Comparison of ENCODE assay signal across 15 cellular contexts in genomic region chr2:23943666-23944065, GRCh38. TPM values are rescaled to one million over a fixed set of nuclear protein-coding genes. Genes with fewer than 3 reads are reported as not detected.
DNase-seq lines count a peak whose midpoint lies in the region; ATAC-seq and TF ChIP-seq lines count a peak whose summit lies in the region.
"Had no signal": no experiment of that assay in that cellular context is flagged by ENCODE, and none has a peak within 500 bp of the region (broad histone marks: within the 10 kb centered on the region; RNA-seq: fewer than 3 reads in every experiment).

No MANE protein-coding gene starts in this region.

- no peak overlapping the region for H3K4me2 ChIP-seq in mammary epithelial cell (ENCODE audit: insufficient read depth, low read depth, low read length)
- H3K4me2 ChIP-seq: GM23338 had no signal

- H3K4me3 Mint-ChIP-seq in neural crest cell, result peak overlapping the region; percentile 77
- H3K4me3 Mint-ChIP-seq: CD14-positive monocyte had no signal

- no TSS peak for BruUV-seq in mammary epithelial cell (replicated peaks; lab: Mats Ljungman, UMichigan)

- peaks cover 5% of the 10 kb centered on the region for H3K36me3 Mint-ChIP-seq in neural crest cell (ENCODE audit: low read depth)

- H3K4me1 Mint-ChIP-seq in neural crest cell, result peaks cover 51% of the 10 kb centered on the region

- H2AFZ ChIP-seq in mammary epithelial cell (ENCODE audit: low read depth, low read length), result no peak overlapping the region
- H2AFZ ChIP-seq: GM23338 had no signal

- DNase-seq in breast epithelium (ENCODE audit: low spot score in 2 of 2) (no peak), mammary epithelial cell (no peak), neural crest cell (ENCODE audit: low read depth, low spot score) (no peak), left lung (no peak), NCI-H345 (lab: John Stamatoyannopoulos, UW) (no peak)
- DNase-seq: Caco-2; CD8-positive, alpha-beta memory T cell; DND-41; GF-D8; H7 had no signal

- dilution Hi-C loops in mammary epithelial cell (cut with HindIII; ENCODE audit: low sequenced_read_pairs), result no loop called here

- intact Hi-C loops in breast epithelium (cut with DNase I; ENCODE audit: low total_unique reads) (no loop called here), mammary epithelial cell (cut with micrococcal nuclease) (loop anchor here (5.0 kb wide), 2 partner anchors 116 to 139 kb away; partner anchors contain the start of gene TP53I3), left lung (cut with DNase I) (no loop called here)

- H3K27ac ChIP-seq in breast epithelium, result peak overlapping the region; percentile 28 to 65
- no peak overlapping the region for H3K27ac ChIP-seq in mammary epithelial cell (ENCODE audit: insufficient read depth, low read depth, low read length)
- peak overlapping the region; percentile 20 for H3K27ac ChIP-seq in angular gyrus (ENCODE audit: low read depth, low read length)
- H3K27ac ChIP-seq in left lung, result no peak overlapping the region
- H3K27ac ChIP-seq: 22Rv1 had no signal

- TF ChIP-seq CTCF in breast epithelium (IDR thresholded peaks at IDR 0.05) (no peak), mammary epithelial cell (conservative IDR thresholded peaks at IDR 0.05 in 1 of 2, IDR thresholded peaks at IDR 0.05 in 1 of 2; ENCODE audit: extremely low read depth in 1 of 2, insufficient read depth in 1 of 2, low read depth in 1 of 2, low read length in 2 of 2) (no peak), neural crest cell (conservative IDR thresholded peaks at IDR 0.05) (no peak), left lung (IDR thresholded peaks at IDR 0.05) (no peak)

- H3K27me3 Mint-ChIP-seq in neural crest cell (ENCODE audit: low read depth), result no peaks in the 10 kb centered on the region

- no peak overlapping the region for H3K27ac Mint-ChIP-seq in neural crest cell (ENCODE audit: unreplicated experiment)
- H3K27ac Mint-ChIP-seq: CD14-positive monocyte, GM23338 had no signal

- no peaks in the 10 kb centered on the region for H4K20me1 ChIP-seq in mammary epithelial cell (ENCODE audit: insufficient read depth, low read length)

- WGBS in mammary epithelial cell (ENCODE audit: low coverage, missing lambda C conversion rate), result 100% methylated on average over 11 of the region's 11 CpGs

- H3K9ac ChIP-seq in mammary epithelial cell (ENCODE audit: insufficient read depth, low read length), result no peak overlapping the region

- in situ Hi-C loops in mammary epithelial cell (cut with MboI; ENCODE audit: low sequenced_read_pairs in 2 of 2), result no loop called here

- no peak for TF ChIP-seq POLR2A in breast epithelium (IDR thresholded peaks at IDR 0.05)

- no peaks in the 10 kb centered on the region for H3K9me3 Mint-ChIP-seq in neural crest cell
- H3K9me3 Mint-ChIP-seq: CD14-positive monocyte; CD8-positive, alpha-beta memory T cell; GM23338 had no signal

- no peak overlapping the region for H3K4me3 ChIP-seq in breast epithelium
- H3K4me3 ChIP-seq in mammary epithelial cell (replicated peaks in 1 of 3; ENCODE audit: insufficient read depth in 1 of 3, low read depth in 2 of 3, low read length in 3 of 3), result no peak overlapping the region
- no peak overlapping the region for H3K4me3 ChIP-seq in left lung
- H3K4me3 ChIP-seq: GM23338 had no signal

- H3K4me1 ChIP-seq in breast epithelium (no peaks in the 10 kb centered on the region), mammary epithelial cell (ENCODE audit: insufficient read depth, low read length) (peaks cover 25% of the 10 kb centered on the region), left lung (peaks cover 0 to 28% of the 10 kb centered on the region in 2 donors)

- CTCF ChIA-PET in mammary epithelial cell (lab: Charles Lee; ENCODE audit: low non-redundant PET), result no interaction called here

- ATAC-seq in GM21515 (IDR thresholded peaks at IDR 0.05; ENCODE audit: unreplicated experiment), result no peak
- no peak for ATAC-seq in left lung
- ATAC-seq: GM23338 had no signal

- peaks cover 76% of the 10 kb centered on the region for H3K79me2 ChIP-seq in mammary epithelial cell (ENCODE audit: insufficient read depth, low read length)

- H3K27me3 ChIP-seq in breast epithelium (no peaks in the 10 kb centered on the region), mammary epithelial cell (ENCODE audit: insufficient read depth, low read length) (no peaks in the 10 kb centered on the region), left lung (no peaks in the 10 kb centered on the region)

- H3K36me3 ChIP-seq in breast epithelium, result no peaks in the 10 kb centered on the region
- no peaks in the 10 kb centered on the region for H3K36me3 ChIP-seq in mammary epithelial cell (ENCODE audit: insufficient read depth, low read length)
- H3K36me3 ChIP-seq in left lung, result no peaks in the 10 kb centered on the region

- no peaks in the 10 kb centered on the region for H3K9me3 ChIP-seq in breast epithelium
- no peaks in the 10 kb centered on the region for H3K9me3 ChIP-seq in mammary epithelial cell (replicated peaks; ENCODE audit: insufficient read depth, low read length)
- H3K9me3 ChIP-seq in left lung, result no peaks in the 10 kb centered on the region
- H3K9me3 ChIP-seq: Caco-2 had no signal

RNA-seq across cellular contexts. Expression of gene UBXN2A, which starts 3.4 kb away (rescaled TPM):
- total RNA-seq in breast epithelium (10 to 100 TPM; 13.0 to 22.0 (median 16.4) TPM), mammary epithelial cell (10 to 100 TPM; 18.7 to 19.1 TPM), neural crest cell (29.8 and 31.1 TPM in 2 replicates), left lung (10 to 100 TPM; 13.4 to 13.7 TPM)
- 7.9 TPM for polyA plus RNA-seq in mammary epithelial cell
- 7.5 TPM for polyA minus RNA-seq in mammary epithelial cell

RNA-seq across cellular contexts. Expression of gene ATAD2B, which starts 16.7 kb away (rescaled TPM):
- total RNA-seq in breast epithelium, result 10 to 100 TPM; 22.6 to 48.1 (median 34.4) TPM
- total RNA-seq in mammary epithelial cell, result 10 to 100 TPM; 14.0 to 16.4 TPM
- polyA plus RNA-seq in mammary epithelial cell, result 1.5 TPM
- 0.52 TPM for polyA minus RNA-seq in mammary epithelial cell
- 29.4 and 32.9 TPM in 2 replicates for total RNA-seq in neural crest cell
- total RNA-seq in left lung, result 10 to 100 TPM; 20.1 to 24.9 TPM

Comparison
In these comparisons a context has a peak if more than half of its experiments do, and no peak if none do; other contexts are left out.
1. H3K27ac ChIP-seq: peak in breast epithelium (2 of 2) and angular gyrus (single experiment); none in mammary epithelial cell (single experiment) and left lung (0 of 2).